In genomic region chr19:55459950-55460657, GRCh38 we compare ENCODE assay signal across 9 cellular contexts. TPM values are rescaled to one million over a fixed set of nuclear protein-coding genes. Genes with fewer than 3 reads are reported as not detected.
A peak's percentile ranks its signal among the peaks of the same experiment; 100 is the strongest.
DNase-seq lines count a peak whose midpoint lies in the region; ATAC-seq and FAIRE-seq lines count a peak whose summit lies in the region.
"Had no signal": no experiment of that assay in that cellular context is flagged by ENCODE, and none has a peak within 500 bp of the region (broad histone marks: within the 10 kb centered on the region; RNA-seq: fewer than 3 reads in every experiment).

No MANE protein-coding gene starts in this region.

- no peaks in the 10 kb centered on the region for H3K27me3 Mint-ChIP-seq in activated CD4-positive, alpha-beta T cell treated with anti-CD3 and anti-CD28 coated beads, Interleukin-2, amount 10 ng/mL, durations not matched to agents 7 days and 5 days
- peaks cover 2% of the 10 kb centered on the region for H3K27me3 Mint-ChIP-seq in activated T-helper 1 cell treated with anti-CD3 and anti-CD28 coated beads, Interleukin-12 subunit alpha, Interleukin-12 subunit beta, Interleukin-2, Interleukin-4 antibody, amounts not matched to agents 30 ng/mL and 10 ng/mL and 1 ng/mL, durations not matched to agents 14 hours and 24 hours and 36 hours (ENCODE audit: insufficient read depth)
- peaks cover 4 to 9% (median 8%) of the 10 kb centered on the region in 3 donors for H3K27me3 Mint-ChIP-seq in immature natural killer cell (ENCODE audit: low read depth in 3 of 3)

- no peaks in the 10 kb centered on the region for H3K36me3 Mint-ChIP-seq in activated CD4-positive, alpha-beta T cell treated with anti-CD3 and anti-CD28 coated beads, Interleukin-2, amount 10 ng/mL, durations not matched to agents 7 days and 5 days (ENCODE audit: low read depth)
- H3K36me3 Mint-ChIP-seq in activated T-helper 1 cell treated with anti-CD3 and anti-CD28 coated beads, Interleukin-12 subunit alpha, Interleukin-12 subunit beta, Interleukin-2, Interleukin-4 antibody, amounts not matched to agents 30 ng/mL and 10 ng/mL and 1 ng/mL, durations not matched to agents 14 hours and 24 hours and 36 hours (ENCODE audit: low read depth), result no peaks in the 10 kb centered on the region
- no peaks in the 10 kb centered on the region for H3K36me3 Mint-ChIP-seq in immature natural killer cell

- H3K4me1 Mint-ChIP-seq in activated CD4-positive, alpha-beta T cell treated with anti-CD3 and anti-CD28 coated beads, Interleukin-2, amount 10 ng/mL, durations not matched to agents 7 days and 5 days, result peaks cover 25% of the 10 kb centered on the region
- H3K4me1 Mint-ChIP-seq in activated T-helper 1 cell treated with anti-CD3 and anti-CD28 coated beads, Interleukin-12 subunit alpha, Interleukin-12 subunit beta, Interleukin-2, Interleukin-4 antibody, amounts not matched to agents 30 ng/mL and 10 ng/mL and 1 ng/mL, durations not matched to agents 14 hours and 24 hours and 36 hours (ENCODE audit: low read depth), result peaks cover 5% of the 10 kb centered on the region
- H3K4me1 Mint-ChIP-seq in immature natural killer cell, result peaks cover 19 to 25% of the 10 kb centered on the region in 2 donors

- POLR2A ChIA-PET in activated CD4-positive, alpha-beta T cell treated with anti-CD3 and anti-CD28 coated beads, Interleukin-2, amount 10 ng/mL, durations not matched to agents 7 days and 5 days (lab: Charles Lee), result no interaction called here

- H3K4me3 Mint-ChIP-seq in activated CD4-positive, alpha-beta T cell treated with anti-CD3 and anti-CD28 coated beads, Interleukin-2, amount 10 ng/mL, durations not matched to agents 7 days and 5 days, result peak overlapping the region; percentile 75
- peak overlapping the region; percentile 81 for H3K4me3 Mint-ChIP-seq in activated T-helper 1 cell treated with anti-CD3 and anti-CD28 coated beads, Interleukin-12 subunit alpha, Interleukin-12 subunit beta, Interleukin-2, Interleukin-4 antibody, amounts not matched to agents 30 ng/mL and 10 ng/mL and 1 ng/mL, durations not matched to agents 14 hours and 24 hours and 36 hours
- peak overlapping the region; percentile 82 to 93 (median 90) for H3K4me3 Mint-ChIP-seq in immature natural killer cell

- intact Hi-C loops in activated T-helper 1 cell treated with anti-CD3 and anti-CD28 coated beads, Interleukin-12 subunit alpha, Interleukin-12 subunit beta, Interleukin-2, Interleukin-4 antibody, amounts not matched to agents 30 ng/mL and 10 ng/mL and 1 ng/mL, durations not matched to agents 14 hours and 24 hours and 36 hours (cut with micrococcal nuclease), result loop anchor here (2.0 kb wide), 1 partner anchor 57 kb away; no protein-coding TSS in a partner anchor

- FAIRE-seq in HTR-8/SVneo (lab: Jason Lieb, UNC), result no peak

- no peak overlapping the region for H3K27ac Mint-ChIP-seq in activated CD4-positive, alpha-beta T cell treated with anti-CD3 and anti-CD28 coated beads, Interleukin-2, amount 10 ng/mL, durations not matched to agents 7 days and 5 days
- H3K27ac Mint-ChIP-seq in activated T-helper 1 cell treated with anti-CD3 and anti-CD28 coated beads, Interleukin-12 subunit alpha, Interleukin-12 subunit beta, Interleukin-2, Interleukin-4 antibody, amounts not matched to agents 30 ng/mL and 10 ng/mL and 1 ng/mL, durations not matched to agents 14 hours and 24 hours and 36 hours, result peak overlapping the region; percentile 67
- peak overlapping the region; percentile 6 to 75 (median 62) for H3K27ac Mint-ChIP-seq in immature natural killer cell

- no peak for DNase-seq in activated CD4-positive, alpha-beta T cell treated with anti-CD3 and anti-CD28 coated beads, Interleukin-2, amount 10 ng/mL, durations not matched to agents 7 days and 5 days
- DNase-seq in activated CD4-positive, alpha-beta T cell treated with anti-CD3 and anti-CD28 coated beads, Interleukin-2, amount 50 U/mL, for 48 hours, result no peak
- no peak for DNase-seq in activated T-helper 1 cell treated with anti-CD3 and anti-CD28 coated beads, Interleukin-12 subunit alpha, Interleukin-12 subunit beta, Interleukin-2, Interleukin-4 antibody, amounts not matched to agents 30 ng/mL and 10 ng/mL and 1 ng/mL, durations not matched to agents 14 hours and 24 hours and 36 hours (ENCODE audit: low spot score)
- DNase-seq in immature natural killer cell (no peak), superior temporal gyrus (ENCODE audit: extremely low spot score) (peak; percentile 72), DMS 273 (lab: John Stamatoyannopoulos, UW; ENCODE audit: unreplicated experiment) (no peak), HTR-8/SVneo (ENCODE audit: insufficient read length, low spot score) (no peak)

- no peak for ATAC-seq in HG03095 (IDR thresholded peaks at IDR 0.05; ENCODE audit: unreplicated experiment)

- CTCF ChIA-PET in activated CD4-positive, alpha-beta T cell treated with anti-CD3 and anti-CD28 coated beads, Interleukin-2, amount 10 ng/mL, durations not matched to agents 7 days and 5 days (lab: Charles Lee), result interaction anchor here (1.4 to 1.5 kb wide), 3 partner anchors 25 to 319 kb away, joined by 3 to 4 read pairs (median 3); partner anchors contain the start of gene NAT14

- no peaks in the 10 kb centered on the region for H3K9me3 Mint-ChIP-seq in activated CD4-positive, alpha-beta T cell treated with anti-CD3 and anti-CD28 coated beads, Interleukin-2, amount 10 ng/mL, durations not matched to agents 7 days and 5 days
- H3K9me3 Mint-ChIP-seq in activated T-helper 1 cell treated with anti-CD3 and anti-CD28 coated beads, Interleukin-12 subunit alpha, Interleukin-12 subunit beta, Interleukin-2, Interleukin-4 antibody, amounts not matched to agents 30 ng/mL and 10 ng/mL and 1 ng/mL, durations not matched to agents 14 hours and 24 hours and 36 hours, result no peaks in the 10 kb centered on the region
- H3K9me3 Mint-ChIP-seq in immature natural killer cell, result no peaks in the 10 kb centered on the region

RNA-seq across cellular contexts. Expression of gene ISOC2, which starts 1.3 kb away (rescaled TPM):
- total RNA-seq in activated CD4-positive, alpha-beta T cell treated with anti-CD3 and anti-CD28 coated beads, Interleukin-2, amount 10 ng/mL, durations not matched to agents 7 days and 5 days, result 10 to 100 TPM; 18.9 to 20.7 TPM
- total RNA-seq in activated T-helper 1 cell treated with anti-CD3 and anti-CD28 coated beads, Interleukin-12 subunit alpha, Interleukin-12 subunit beta, Interleukin-2, Interleukin-4 antibody, amounts not matched to agents 30 ng/mL and 10 ng/mL and 1 ng/mL, durations not matched to agents 14 hours and 24 hours and 36 hours, result 31.3 and 34.3 TPM in 2 replicates
- polyA plus RNA-seq in immature natural killer cell, result 10 to 100 TPM; 30.4 to 46.0 (median 34.2) TPM

RNA-seq across cellular contexts. Expression of gene C19orf85, which starts 4.4 kb away (rescaled TPM):
- total RNA-seq in activated CD4-positive, alpha-beta T cell treated with anti-CD3 and anti-CD28 coated beads, Interleukin-2, amount 10 ng/mL, durations not matched to agents 7 days and 5 days, result not detected
- total RNA-seq in activated T-helper 1 cell treated with anti-CD3 and anti-CD28 coated beads, Interleukin-12 subunit alpha, Interleukin-12 subunit beta, Interleukin-2, Interleukin-4 antibody, amounts not matched to agents 30 ng/mL and 10 ng/mL and 1 ng/mL, durations not matched to agents 14 hours and 24 hours and 36 hours, result not detected in 2 replicates
- polyA plus RNA-seq in immature natural killer cell, result not detected
- total RNA-seq: activated CD8-positive, alpha-beta memory T cell treated with anti-CD3 and anti-CD28 coated beads for 36 hours had no signal

RNA-seq across cellular contexts. Expression of gene ZNF628, which starts 16.3 kb away (rescaled TPM):
- total RNA-seq in activated CD4-positive, alpha-beta T cell treated with anti-CD3 and anti-CD28 coated beads, Interleukin-2, amount 10 ng/mL, durations not matched to agents 7 days and 5 days, result 1 to 10 TPM; 7.3 to 9.7 TPM
- 7.6 and 10.4 TPM in 2 replicates for total RNA-seq in activated T-helper 1 cell treated with anti-CD3 and anti-CD28 coated beads, Interleukin-12 subunit alpha, Interleukin-12 subunit beta, Interleukin-2, Interleukin-4 antibody, amounts not matched to agents 30 ng/mL and 10 ng/mL and 1 ng/mL, durations not matched to agents 14 hours and 24 hours and 36 hours
- polyA plus RNA-seq in immature natural killer cell, result under 1 TPM; 0.14 to 0.72 (median 0.21) TPM

RNA-seq across cellular contexts. Expression of gene SHISA7, which starts 17.0 kb away (rescaled TPM):
- total RNA-seq in activated CD4-positive, alpha-beta T cell treated with anti-CD3 and anti-CD28 coated beads, Interleukin-2, amount 10 ng/mL, durations not matched to agents 7 days and 5 days, result not detected
- total RNA-seq in activated T-helper 1 cell treated with anti-CD3 and anti-CD28 coated beads, Interleukin-12 subunit alpha, Interleukin-12 subunit beta, Interleukin-2, Interleukin-4 antibody, amounts not matched to agents 30 ng/mL and 10 ng/mL and 1 ng/mL, durations not matched to agents 14 hours and 24 hours and 36 hours, result not detected in 2 replicates
- not detected for polyA plus RNA-seq in immature natural killer cell
- total RNA-seq: activated CD8-positive, alpha-beta memory T cell treated with anti-CD3 and anti-CD28 coated beads for 36 hours had no signal

RNA-seq across cellular contexts. Expression of gene NAT14, which starts 24.9 kb away (rescaled TPM):
- 10 to 100 TPM; 11.7 TPM for total RNA-seq in activated CD4-positive, alpha-beta T cell treated with anti-CD3 and anti-CD28 coated beads, Interleukin-2, amount 10 ng/mL, durations not matched to agents 7 days and 5 days
- total RNA-seq in activated T-helper 1 cell treated with anti-CD3 and anti-CD28 coated beads, Interleukin-12 subunit alpha, Interleukin-12 subunit beta, Interleukin-2, Interleukin-4 antibody, amounts not matched to agents 30 ng/mL and 10 ng/mL and 1 ng/mL, durations not matched to agents 14 hours and 24 hours and 36 hours, result 23.1 and 26.1 TPM in 2 replicates
- 1 to 10 TPM in 2 of 3 donors, not detected in 1; 2.7 to 4.8 TPM for polyA plus RNA-seq in immature natural killer cell
